Comparison of ENCODE assay signal across 14 cellular contexts in genomic region chr2:37471994-37472393, GRCh38.
DNase-seq lines count a peak whose midpoint lies in the region; ATAC-seq and TF ChIP-seq lines count a peak whose summit lies in the region.
"Had no signal": no experiment of that assay in that cellular context is flagged by ENCODE, and none has a peak within 500 bp of the region (broad histone marks: within the 10 kb centered on the region; RNA-seq: fewer than 3 reads in every experiment).

No MANE protein-coding gene starts in this region.

- H3K9ac ChIP-seq in mammary epithelial cell (ENCODE audit: insufficient read depth, low read length) = no peak overlapping the region
- H3K9ac ChIP-seq: parathyroid adenoma had no signal

- CTCF ChIA-PET in mammary epithelial cell (lab: Charles Lee; ENCODE audit: low non-redundant PET) = no interaction called here

- no peaks in the 10 kb centered on the region for H3K79me2 ChIP-seq in mammary epithelial cell (ENCODE audit: insufficient read depth, low read length)
- H3K79me2 ChIP-seq: parathyroid adenoma had no signal

- no TSS peak for BruUV-seq in mammary epithelial cell (replicated peaks; lab: Mats Ljungman, UMichigan)

- 0% methylated on average over 1 of the region's 1 CpG for WGBS in mammary epithelial cell (ENCODE audit: low coverage, missing lambda C conversion rate)

- no peak overlapping the region for H3K4me2 ChIP-seq in mammary epithelial cell (ENCODE audit: insufficient read depth, low read depth, low read length)

- no peaks in the 10 kb centered on the region for H3K36me3 ChIP-seq in mammary epithelial cell (ENCODE audit: insufficient read depth, low read length)
- H3K36me3 ChIP-seq in lower lobe of right lung = no peaks in the 10 kb centered on the region
- H3K36me3 ChIP-seq: BE2C had no signal

- H3K9me3 ChIP-seq in mammary epithelial cell (replicated peaks; ENCODE audit: insufficient read depth, low read length) (no peaks in the 10 kb centered on the region), lower lobe of right lung (no peaks in the 10 kb centered on the region)
- H3K9me3 ChIP-seq: BE2C had no signal

- H4K20me1 ChIP-seq in mammary epithelial cell (ENCODE audit: insufficient read depth, low read length) = no peaks in the 10 kb centered on the region

- no peak for TF ChIP-seq CTCF in mammary epithelial cell (conservative IDR thresholded peaks at IDR 0.05 in 1 of 2, IDR thresholded peaks at IDR 0.05 in 1 of 2; ENCODE audit: extremely low read depth in 1 of 2, insufficient read depth in 1 of 2, low read depth in 1 of 2, low read length in 2 of 2)
- TF ChIP-seq CTCF in lower lobe of right lung (IDR thresholded peaks at IDR 0.05) = no peak

- DNase-seq in AG08396 (ENCODE audit: low spot score) = peak; percentile 50
- peak; percentile 90 for DNase-seq in M059J (ENCODE audit: low read depth)
- peak; percentile 88 for DNase-seq in mammary epithelial cell
- no peak for DNase-seq in lower lobe of right lung
- no peak for DNase-seq in NCI-H526 treated with DMSO at 0.1 percent for 48 hours (lab: John Stamatoyannopoulos, UW)
- DNase-seq in NCI-H2081 treated with DMSO at 0.1 percent for 48 hours (lab: John Stamatoyannopoulos, UW) = no peak
- DNase-seq: BE2C; SHP77; stimulated activated CD4-positive, alpha-beta T cell treated with anti-CD3 and anti-CD28 coated beads, Interleukin-2, amount 100 ng/mL, for 48 hours had no signal

- H3K27ac ChIP-seq in mammary epithelial cell (ENCODE audit: insufficient read depth, low read depth, low read length) (peak overlapping the region; percentile 63), lower lobe of right lung (no peak overlapping the region)
- H3K27ac ChIP-seq: parathyroid adenoma had no signal

- H3K4me1 ChIP-seq in mammary epithelial cell (ENCODE audit: insufficient read depth, low read length) (peaks cover 20% of the 10 kb centered on the region), lower lobe of right lung (peaks cover 15% of the 10 kb centered on the region)
- H3K4me1 ChIP-seq: parathyroid adenoma had no signal

- H3K27me3 ChIP-seq in mammary epithelial cell (ENCODE audit: insufficient read depth, low read length) (no peaks in the 10 kb centered on the region), lower lobe of right lung (ENCODE audit: low read depth) (no peaks in the 10 kb centered on the region)
- H3K27me3 ChIP-seq: BE2C had no signal

- dilution Hi-C loops in mammary epithelial cell (cut with HindIII; ENCODE audit: low sequenced_read_pairs) = no loop called here

- no peak overlapping the region for H3K4me3 ChIP-seq in mammary epithelial cell (replicated peaks in 1 of 3; ENCODE audit: insufficient read depth in 1 of 3, low read depth in 2 of 3, low read length in 3 of 3)
- no peak overlapping the region for H3K4me3 ChIP-seq in lower lobe of right lung
- H3K4me3 ChIP-seq: coronary artery, lung had no signal

- intact Hi-C loops in mammary epithelial cell (cut with micrococcal nuclease) (no loop called here), lower lobe of right lung (cut with DNase I) (no loop called here)

- no peak overlapping the region for H2AFZ ChIP-seq in mammary epithelial cell (ENCODE audit: low read depth, low read length)
- H2AFZ ChIP-seq: parathyroid adenoma had no signal

- in situ Hi-C loops in mammary epithelial cell (cut with MboI; ENCODE audit: low sequenced_read_pairs in 2 of 2) = no loop called here

- ATAC-seq in lower lobe of right lung (peak; percentile 52 to 61), HG03045 (IDR thresholded peaks at IDR 0.05; ENCODE audit: unreplicated experiment) (no peak), GM21381 (IDR thresholded peaks at IDR 0.05; ENCODE audit: unreplicated experiment) (no peak)

Comparison
In these comparisons a context has a peak if more than half of its experiments do, and no peak if none do; other contexts are left out.
1. DNase-seq: peak in AG08396 (single experiment), M059J (single experiment) and mammary epithelial cell (single experiment); none in lower lobe of right lung (single experiment), NCI-H526 treated with DMSO at 0.1 percent for 48 hours (single experiment) and NCI-H2081 treated with DMSO at 0.1 percent for 48 hours (single experiment).
2. ATAC-seq: peak in lower lobe of right lung (2 of 2); none in HG03045 (single experiment) and GM21381 (single experiment).